Comparison of ENCODE assay signal across 10 cellular contexts in genomic region chr2:223052710-223053261, GRCh38. TPM values are rescaled to one million over a fixed set of nuclear protein-coding genes. Genes with fewer than 3 reads are reported as not detected.
DNase-seq lines count a peak whose midpoint lies in the region; ATAC-seq and TF ChIP-seq lines count a peak whose summit lies in the region.
"Had no signal": no experiment of that assay in that cellular context is flagged by ENCODE, and none has a peak within 500 bp of the region (broad histone marks: within the 10 kb centered on the region; RNA-seq: fewer than 3 reads in every experiment).

No MANE protein-coding gene starts in this region.

- no peak overlapping the region for H3K23ac ChIP-seq in trophoblast cell (ENCODE audit: low read length)

- intact Hi-C loops in heart left ventricle (cut with DNase I), result loop anchor here in 3 of 10 donors (5.0 kb wide), 2 partner anchors 50 to 60 kb away; no protein-coding TSS in a partner anchor
- intact Hi-C loops in cardiac septum (cut with DNase I), result loop anchor here (10.0 kb wide), 1 partner anchor 562 kb away; no protein-coding TSS in a partner anchor
- intact Hi-C loops in aorta (cut with DNase I), result loop anchor here (5.0 to 10.0 kb wide), 3 partner anchors 55 to 412 kb away; no protein-coding TSS in a partner anchor

- H3K9me3 ChIP-seq in heart left ventricle, result no peaks in the 10 kb centered on the region
- H3K9me3 ChIP-seq in trophoblast cell (ENCODE audit: insufficient read depth, low read depth, low read length), result no peaks in the 10 kb centered on the region
- no peaks in the 10 kb centered on the region for H3K9me3 ChIP-seq in aorta (ENCODE audit: control insufficient read depth, low read length)
- H3K9me3 ChIP-seq: pancreas had no signal

- no peak overlapping the region for H3K4me2 ChIP-seq in trophoblast cell (ENCODE audit: low read length)

- H2BK12ac ChIP-seq in trophoblast cell (ENCODE audit: low read length), result peak overlapping the region; percentile 94

- H2BK120ac ChIP-seq in trophoblast cell (ENCODE audit: insufficient read depth, low read length, poor library complexity), result peak overlapping the region; percentile 82

- H3K4me3 ChIP-seq in heart left ventricle, result peak overlapping the region; percentile 5 to 66 (median 52)
- H3K4me3 ChIP-seq in foreskin fibroblast (ENCODE audit: low read depth in 1 of 2, low read length in 2 of 2), result peak overlapping the region; percentile 51 to 63
- no peak overlapping the region for H3K4me3 ChIP-seq in trophoblast cell (ENCODE audit: low read depth, low read length)
- H3K4me3 ChIP-seq in aorta (ENCODE audit: low read length in 2 of 2), result peak overlapping the region; percentile 49 to 71

- DNase-seq in heart left ventricle, result peak in 2 of 5 donors; percentile 35 to 54
- no peak for DNase-seq in cardiac septum (ENCODE audit: low spot score)
- no peak for DNase-seq in foreskin fibroblast
- no peak for DNase-seq in trophoblast cell
- DNase-seq in aorta, result peak; percentile 60 to 81
- no peak for DNase-seq in NCI-H128 (lab: John Stamatoyannopoulos, UW; ENCODE audit: unreplicated experiment)
- DNase-seq in NK-92 treated with Interleukin-12 subunit alpha and Interleukin-12 subunit beta, amount 100 ng/mL, for 24 hours (lab: John Stamatoyannopoulos, UW), result no peak
- DNase-seq: activated T-cell treated with anti-CD3 and anti-CD28 coated beads, Interleukin-2, amount 50 U/mL, for 72 hours had no signal

- H3K79me2 ChIP-seq in trophoblast cell (ENCODE audit: control insufficient read depth, insufficient read depth, low read length, poor library complexity), result no peaks in the 10 kb centered on the region

- no peak for TF ChIP-seq CTCF in heart left ventricle (IDR thresholded peaks at IDR 0.05)
- no peak for TF ChIP-seq CTCF in foreskin fibroblast (IDR thresholded peaks at IDR 0.05; ENCODE audit: low read depth, low read length)

- H3K18ac ChIP-seq in trophoblast cell (ENCODE audit: low read length), result peak overlapping the region; percentile 43

- H2BK5ac ChIP-seq in trophoblast cell (ENCODE audit: low read depth, low read length, poor library complexity), result peak overlapping the region; percentile 35

- H4K91ac ChIP-seq in trophoblast cell (ENCODE audit: low read depth, low read length), result peak overlapping the region; percentile 36

- H3K27me3 ChIP-seq in heart left ventricle (no peaks in the 10 kb centered on the region), trophoblast cell (ENCODE audit: insufficient read depth, low read length) (no peaks in the 10 kb centered on the region), aorta (ENCODE audit: control insufficient read depth in 1 of 2, insufficient read depth in 2 of 2, low read length in 1 of 2) (no peaks in the 10 kb centered on the region)
- H3K27me3 ChIP-seq: pancreas had no signal

- peaks cover 19% of the 10 kb centered on the region for H3K79me1 ChIP-seq in trophoblast cell (ENCODE audit: low read length)

- 72 to 87% (median 79%) methylated on average over 26 to 29 of the region's 29 CpGs for WGBS in heart left ventricle, 4 donors
- no CpG with 5 or more reads among the region's 29 CpGs for whole genome bisulfite sequencing in trophoblast cell (ENCODE audit: extremely low coverage, insufficient coverage, insufficient read length)
- 7 to 11% methylated on average over 29 of the region's 29 CpGs for WGBS in aorta, 2 donors

- H3K4me1 ChIP-seq in heart left ventricle, result peaks cover 0 to 50% (median 14%) of the 10 kb centered on the region in 12 donors
- peaks cover 8 to 16% of the 10 kb centered on the region in 2 experiments for H3K4me1 ChIP-seq in trophoblast cell (ENCODE audit: control insufficient read depth in 1 of 2, insufficient read depth in 2 of 2, low read length in 2 of 2)
- H3K4me1 ChIP-seq in aorta (ENCODE audit: control insufficient read depth in 1 of 2, insufficient read depth in 2 of 2, low read length in 2 of 2), result peaks cover 5 to 21% of the 10 kb centered on the region in 2 donors

- no peaks in the 10 kb centered on the region for H3K36me3 ChIP-seq in heart left ventricle
- H3K36me3 ChIP-seq in trophoblast cell (ENCODE audit: control insufficient read depth in 1 of 2, insufficient read depth in 2 of 2, low read length in 2 of 2), result no peaks in the 10 kb centered on the region
- H3K36me3 ChIP-seq in aorta (ENCODE audit: control insufficient read depth in 1 of 2, insufficient read depth in 2 of 2, low read length in 1 of 2), result no peaks in the 10 kb centered on the region
- H3K36me3 ChIP-seq: pancreas had no signal

- H4K12ac ChIP-seq in trophoblast cell (ENCODE audit: low read depth, low read length), result no peak overlapping the region

- ATAC-seq in heart left ventricle, result peak in 1 of 4 donors; percentile 9
- peak; percentile 24 for ATAC-seq in aorta (ENCODE audit: low FRiP score)
- ATAC-seq in HG02588 (IDR thresholded peaks at IDR 0.05; ENCODE audit: unreplicated experiment), result no peak
- ATAC-seq: activated T-cell treated with anti-CD3 and anti-CD28 coated beads, Interleukin-2, amount 50 U/mL, for 72 hours had no signal

- H2AFZ ChIP-seq in trophoblast cell (ENCODE audit: insufficient read depth, low read length, poor library complexity), result no peak overlapping the region

- H4K8ac ChIP-seq in trophoblast cell (ENCODE audit: low read depth, low read length), result peak overlapping the region; percentile 2

- TF ChIP-seq POLR2A in heart left ventricle (IDR thresholded peaks at IDR 0.05), result no peak

- peak overlapping the region; percentile 26 for H3K14ac ChIP-seq in trophoblast cell (ENCODE audit: low read length)

- no peak overlapping the region for H3K4ac ChIP-seq in trophoblast cell (ENCODE audit: low read depth, low read length)

- peak overlapping the region; percentile 62 to 86 (median 75) for H3K27ac ChIP-seq in heart left ventricle
- no peak overlapping the region for H3K27ac ChIP-seq in trophoblast cell (ENCODE audit: low read depth, low read length)
- H3K27ac ChIP-seq in aorta (ENCODE audit: low read depth in 1 of 2, low read length in 2 of 2), result peak overlapping the region; percentile 92

- no peak overlapping the region for H3K9ac ChIP-seq in trophoblast cell (ENCODE audit: low read length)

- peak overlapping the region; percentile 59 for H2AK5ac ChIP-seq in trophoblast cell (ENCODE audit: low read length)

RNA-seq across cellular contexts. Expression of gene KCNE4, which starts 0.8 kb away (rescaled TPM):
- 1 to 10 TPM in 8 of 9 donors, under 1 TPM in 1; 0.69 to 3.7 (median 1.6) TPM for total RNA-seq in heart left ventricle
- polyA plus RNA-seq in heart left ventricle, result 1 to 10 TPM; 1.5 to 2.4 TPM
- total RNA-seq in cardiac septum, result 1.7 TPM
- 1.3 and 1.5 TPM in 2 replicates for polyA plus RNA-seq in trophoblast cell (2013)
- 10 to 100 TPM; 10.9 to 21.5 TPM for total RNA-seq in aorta
- polyA plus RNA-seq in aorta, result 1 to 10 TPM; 4.4 to 8.7 TPM
- total RNA-seq: activated T-cell treated with anti-CD3 and anti-CD28 coated beads, Interleukin-2, amount 50 U/mL, for 72 hours had no signal

Comparison
In these comparisons a context has a peak if more than half of its experiments do, and no peak if none do; other contexts are left out.
1. DNase-seq: peak in aorta (2 of 2); none in cardiac septum (single experiment), foreskin fibroblast (0 of 2), trophoblast cell (0 of 2), NCI-H128 (single experiment) and NK-92 treated with Interleukin-12 subunit alpha and Interleukin-12 subunit beta, amount 100 ng/mL, for 24 hours (single experiment).